ENCODE assay signal across 28 cellular contexts in genomic region chr12:22986997-22987396, GRCh38.
"Had no signal": no experiment of that assay in that cellular context is flagged by ENCODE, and none has a peak within 500 bp of the region (broad histone marks: within the 10 kb centered on the region; RNA-seq: fewer than 3 reads in every experiment).

No MANE protein-coding gene starts in this region.

- H3K9ac ChIP-seq: neural progenitor cell, parathyroid adenoma had no signal

- H3K36me3 Mint-ChIP-seq: activated naive CD4-positive, alpha-beta T cell treated with anti-CD3 and anti-CD28 coated beads, Interleukin-2, amount 10 ng/mL, durations not matched to agents 7 days and 5 days; naive thymus-derived CD8-positive, alpha-beta T cell had no signal

- DNase-seq: activated CD4-positive, alpha-beta memory T cell treated with anti-CD3 and anti-CD28 coated beads, Interleukin-2, amount 10 ng/mL, durations not matched to agents 7 days and 5 days; activated CD4-positive, alpha-beta T cell treated with anti-CD3 and anti-CD28 coated beads, Interleukin-2, amount 10 ng/mL, durations not matched to agents 7 days and 5 days; activated CD4-positive, CD25-positive, alpha-beta regulatory T cell treated with anti-CD3 and anti-CD28 coated beads, Interleukin-2, amount 50 U/mL, for 72 hours; activated CD8-positive, alpha-beta memory T cell treated with anti-CD3 and anti-CD28 coated beads, Interleukin-2, amount 50 U/mL, for 48 hours; activated gamma-delta T cell; activated naive CD4-positive, alpha-beta T cell treated with anti-CD3 and anti-CD28 coated beads, Interleukin-2, amount 10 ng/mL, durations not matched to agents 7 days and 5 days; activated T-cell treated with anti-CD3 and anti-CD28 coated beads, Interleukin-2, amount 50 U/mL, for 24 hours; amniotic stem cell; islet precursor cell; mesenchymal stem cell; naive thymus-derived CD8-positive, alpha-beta T cell; occipital lobe; psoas muscle; stimulated activated CD4-positive, alpha-beta T cell treated with anti-CD3 and anti-CD28 coated beads, Interleukin-15, amount 100 ng/mL, for 24 hours; stimulated activated CD4-positive, alpha-beta T cell treated with anti-CD3 and anti-CD28 coated beads, Interleukin-2, amount 100 ng/mL, for 24 hours; stimulated activated naive CD4-positive, alpha-beta T cell; T-helper 17 cell; T1000 had no signal

- H3K79me2 ChIP-seq: hepatocyte, parathyroid adenoma had no signal

- H3K4me3 ChIP-seq: breast epithelium, gastroesophageal sphincter, hepatocyte, neural progenitor cell, psoas muscle, right atrium auricular region, tibial nerve had no signal

- H3K9me3 Mint-ChIP-seq: activated CD4-positive, alpha-beta memory T cell treated with anti-CD3 and anti-CD28 coated beads, Interleukin-2, amount 10 ng/mL, durations not matched to agents 7 days and 5 days; activated CD4-positive, alpha-beta T cell treated with anti-CD3 and anti-CD28 coated beads, Interleukin-2, amount 10 ng/mL, durations not matched to agents 7 days and 5 days; activated naive CD4-positive, alpha-beta T cell treated with anti-CD3 and anti-CD28 coated beads, Interleukin-2, amount 10 ng/mL, durations not matched to agents 7 days and 5 days; activated T-cell treated with anti-CD3 and anti-CD28 coated beads, Interleukin-2, amount 50 U/mL, for 24 hours; central memory CD8-positive, alpha-beta T cell; dendritic cell treated with granulocyte-macrophage colony-stimulating factor and Interleukin-4, amounts not matched to agents 40 ng/mL and 50 ng/mL, for 4 days had no signal

- H3K27ac ChIP-seq: breast epithelium, gastroesophageal sphincter, hepatocyte, neural progenitor cell, parathyroid adenoma, psoas muscle, right atrium auricular region, tibial nerve had no signal

- H3K27ac Mint-ChIP-seq: activated CD4-positive, alpha-beta memory T cell treated with anti-CD3 and anti-CD28 coated beads, Interleukin-2, amount 10 ng/mL, durations not matched to agents 7 days and 5 days; activated CD4-positive, alpha-beta T cell treated with anti-CD3 and anti-CD28 coated beads, Interleukin-2, amount 10 ng/mL, durations not matched to agents 7 days and 5 days; activated naive CD4-positive, alpha-beta T cell treated with anti-CD3 and anti-CD28 coated beads, Interleukin-2, amount 10 ng/mL, durations not matched to agents 7 days and 5 days; activated T-cell treated with anti-CD3 and anti-CD28 coated beads, Interleukin-2, amount 50 U/mL, for 24 hours; dendritic cell treated with granulocyte-macrophage colony-stimulating factor and Interleukin-4, amounts not matched to agents 40 ng/mL and 50 ng/mL, for 4 days; naive thymus-derived CD8-positive, alpha-beta T cell; neural progenitor cell; T-helper 17 cell had no signal

- FAIRE-seq: urothelium cell line had no signal

- H3K4me1 ChIP-seq: breast epithelium, parathyroid adenoma, psoas muscle, right atrium auricular region, tibial nerve had no signal

- H3K36me3 ChIP-seq: breast epithelium, gastroesophageal sphincter, neural progenitor cell, right atrium auricular region, tibial nerve had no signal

- H3K27me3 Mint-ChIP-seq: activated CD4-positive, alpha-beta memory T cell treated with anti-CD3 and anti-CD28 coated beads, Interleukin-2, amount 10 ng/mL, durations not matched to agents 7 days and 5 days; activated CD4-positive, alpha-beta T cell treated with anti-CD3 and anti-CD28 coated beads, Interleukin-2, amount 10 ng/mL, durations not matched to agents 7 days and 5 days; activated naive CD4-positive, alpha-beta T cell treated with anti-CD3 and anti-CD28 coated beads, Interleukin-2, amount 10 ng/mL, durations not matched to agents 7 days and 5 days; activated T-cell treated with anti-CD3 and anti-CD28 coated beads, Interleukin-2, amount 50 U/mL, for 24 hours; central memory CD8-positive, alpha-beta T cell; dendritic cell treated with granulocyte-macrophage colony-stimulating factor and Interleukin-4, amounts not matched to agents 40 ng/mL and 50 ng/mL, for 4 days; T-helper 17 cell had no signal

- H3K9me3 ChIP-seq: breast epithelium, gastroesophageal sphincter, psoas muscle, right atrium auricular region, tibial nerve had no signal

- H3K27me3 ChIP-seq: breast epithelium, gastroesophageal sphincter, hepatocyte, neural progenitor cell, right atrium auricular region, tibial nerve had no signal

- H3K4me1 Mint-ChIP-seq: activated CD4-positive, alpha-beta memory T cell treated with anti-CD3 and anti-CD28 coated beads, Interleukin-2, amount 10 ng/mL, durations not matched to agents 7 days and 5 days; activated CD4-positive, alpha-beta T cell treated with anti-CD3 and anti-CD28 coated beads, Interleukin-2, amount 10 ng/mL, durations not matched to agents 7 days and 5 days; activated naive CD4-positive, alpha-beta T cell treated with anti-CD3 and anti-CD28 coated beads, Interleukin-2, amount 10 ng/mL, durations not matched to agents 7 days and 5 days; central memory CD8-positive, alpha-beta T cell; naive thymus-derived CD8-positive, alpha-beta T cell; T-helper 17 cell had no signal

- H3K4me2 ChIP-seq: hepatocyte, neural progenitor cell had no signal

- H3K4me3 Mint-ChIP-seq: activated CD4-positive, alpha-beta memory T cell treated with anti-CD3 and anti-CD28 coated beads, Interleukin-2, amount 10 ng/mL, durations not matched to agents 7 days and 5 days; activated CD4-positive, alpha-beta T cell treated with anti-CD3 and anti-CD28 coated beads, Interleukin-2, amount 10 ng/mL, durations not matched to agents 7 days and 5 days; activated naive CD4-positive, alpha-beta T cell treated with anti-CD3 and anti-CD28 coated beads, Interleukin-2, amount 10 ng/mL, durations not matched to agents 7 days and 5 days; activated T-cell treated with anti-CD3 and anti-CD28 coated beads, Interleukin-2, amount 50 U/mL, for 24 hours; central memory CD8-positive, alpha-beta T cell; dendritic cell treated with granulocyte-macrophage colony-stimulating factor and Interleukin-4, amounts not matched to agents 40 ng/mL and 50 ng/mL, for 4 days; naive thymus-derived CD8-positive, alpha-beta T cell; neural progenitor cell; T-helper 17 cell had no signal

- H2AFZ ChIP-seq: hepatocyte, neural progenitor cell, parathyroid adenoma had no signal
